12 cellular contexts compared by ENCODE assay signal in the genomic region with DNA sequence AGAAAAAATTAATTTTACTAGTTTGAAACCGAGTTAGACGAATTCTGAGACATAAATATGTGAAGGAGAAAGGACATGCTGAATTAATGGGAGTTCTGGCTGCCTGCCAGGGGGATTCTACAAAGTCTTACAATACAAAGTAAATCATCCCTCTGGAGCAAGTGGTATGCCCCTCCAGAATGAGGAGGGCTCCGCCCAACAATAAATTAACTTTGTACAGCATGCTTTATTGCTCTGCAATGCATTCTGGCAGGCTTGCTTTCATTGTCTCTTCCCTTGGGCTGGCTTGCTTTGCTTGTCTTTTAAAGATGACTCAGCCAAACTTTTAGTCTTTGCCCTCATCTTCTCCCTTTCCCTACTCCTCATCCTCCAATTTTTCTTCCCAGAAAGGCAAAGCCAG. TPM values are rescaled to one million over a fixed set of nuclear protein-coding genes. Genes with fewer than 3 reads are reported as not detected.
DNase-seq lines count a peak whose midpoint lies in the region; ATAC-seq and TF ChIP-seq lines count a peak whose summit lies in the region.
"Had no signal": no experiment of that assay in that cellular context is flagged by ENCODE, and none has a peak within 500 bp of the region (broad histone marks: within the 10 kb centered on the region; RNA-seq: fewer than 3 reads in every experiment).

No MANE protein-coding gene starts in this region.

- intact Hi-C loops in Right ventricle myocardium inferior (cut with DNase I) (no loop called here), sciatic nerve (cut with DNase I) (no loop called here)

- no peak for ATAC-seq in Right ventricle myocardium inferior
- no peak for ATAC-seq in natural killer cell treated with Interleukin-12 subunit alpha and Interleukin-12 subunit beta and Interleukin-15 and Interleukin-18, amount 100 ng/mL, for 72 hours
- ATAC-seq in sciatic nerve: no peak
- ATAC-seq in activated naive CD8-positive, alpha-beta T cell treated with anti-CD3 and anti-CD28 coated beads, Interleukin-2, amount 50 U/mL, for 24 hours: no peak

- H3K27me3 ChIP-seq in cardiac muscle cell: no peaks in the 10 kb centered on the region

- no peak for TF ChIP-seq CTCF in cardiac muscle cell (IDR thresholded peaks at IDR 0.05; ENCODE audit: low read depth, low read length)

- H3K27ac ChIP-seq in cardiac muscle cell: no peak overlapping the region
- H3K27ac ChIP-seq: skin epidermis had no signal

- peaks cover 10% of the 10 kb centered on the region for H3K9me3 Mint-ChIP-seq in natural killer cell treated with Interleukin-12 subunit alpha and Interleukin-12 subunit beta and Interleukin-15 and Interleukin-18, amount 100 ng/mL, for 72 hours
- H3K9me3 Mint-ChIP-seq in activated naive CD8-positive, alpha-beta T cell treated with anti-CD3 and anti-CD28 coated beads, Interleukin-2, amount 50 U/mL, for 24 hours: peaks cover 6% of the 10 kb centered on the region

- no peaks in the 10 kb centered on the region for H3K4me1 Mint-ChIP-seq in natural killer cell treated with Interleukin-12 subunit alpha and Interleukin-12 subunit beta and Interleukin-15 and Interleukin-18, amount 100 ng/mL, for 72 hours (ENCODE audit: low read depth in 2 of 2)
- no peaks in the 10 kb centered on the region for H3K4me1 Mint-ChIP-seq in activated naive CD8-positive, alpha-beta T cell treated with anti-CD3 and anti-CD28 coated beads, Interleukin-2, amount 50 U/mL, for 24 hours

- H3K4me1 ChIP-seq in cardiac muscle cell (ENCODE audit: low read depth): no peaks in the 10 kb centered on the region

- no peaks in the 10 kb centered on the region for H3K36me3 Mint-ChIP-seq in natural killer cell treated with Interleukin-12 subunit alpha and Interleukin-12 subunit beta and Interleukin-15 and Interleukin-18, amount 100 ng/mL, for 72 hours
- H3K36me3 Mint-ChIP-seq in activated naive CD8-positive, alpha-beta T cell treated with anti-CD3 and anti-CD28 coated beads, Interleukin-2, amount 50 U/mL, for 24 hours (ENCODE audit: low read depth): no peaks in the 10 kb centered on the region

- H3K4me3 ChIP-seq in cardiac muscle cell (peak overlapping the region; percentile 64), iPS-11a (ENCODE audit: low read depth, low read length) (peak overlapping the region; percentile 84)
- H3K4me3 ChIP-seq: MG63 had no signal

- no peak overlapping the region for H3K27ac Mint-ChIP-seq in natural killer cell treated with Interleukin-12 subunit alpha and Interleukin-12 subunit beta and Interleukin-15 and Interleukin-18, amount 100 ng/mL, for 72 hours
- no peak overlapping the region for H3K27ac Mint-ChIP-seq in activated naive CD8-positive, alpha-beta T cell treated with anti-CD3 and anti-CD28 coated beads, Interleukin-2, amount 50 U/mL, for 24 hours

- DNase-seq in cardiac muscle cell (ENCODE audit: low read depth in 1 of 2, low spot score in 1 of 2) (no peak), Right ventricle myocardium inferior (ENCODE audit: missing footprints) (no peak), NCI-H82 treated with DMSO at 0.1 percent for 48 hours (lab: John Stamatoyannopoulos, UW; ENCODE audit: unreplicated experiment) (peak; percentile 33), hippocampal formation (lab: John Stamatoyannopoulos, UW) (no peak), sciatic nerve (ENCODE audit: low spot score) (no peak)
- no peak for DNase-seq in natural killer cell treated with Interleukin-12 subunit alpha and Interleukin-12 subunit beta and Interleukin-15 and Interleukin-18, amount 100 ng/mL, for 72 hours (ENCODE audit: low spot score)
- DNase-seq in activated naive CD8-positive, alpha-beta T cell treated with anti-CD3 and anti-CD28 coated beads, Interleukin-2, amount 50 U/mL, for 24 hours: no peak
- DNase-seq: activated CD4-positive, alpha-beta T cell treated with anti-CD3 and anti-CD28 coated beads, Interleukin-2, amount 50 U/mL, for 1 hour; activated naive CD4-positive, alpha-beta T cell treated with Interleukin-2 at 50 U/mL for 16 hours; MG63 had no signal

- H3K4me3 Mint-ChIP-seq in natural killer cell treated with Interleukin-12 subunit alpha and Interleukin-12 subunit beta and Interleukin-15 and Interleukin-18, amount 100 ng/mL, for 72 hours: no peak overlapping the region
- H3K4me3 Mint-ChIP-seq in activated naive CD8-positive, alpha-beta T cell treated with anti-CD3 and anti-CD28 coated beads, Interleukin-2, amount 50 U/mL, for 24 hours: no peak overlapping the region

- H3K27me3 Mint-ChIP-seq in natural killer cell treated with Interleukin-12 subunit alpha and Interleukin-12 subunit beta and Interleukin-15 and Interleukin-18, amount 100 ng/mL, for 72 hours: peaks cover 0 to 5% of the 10 kb centered on the region in 2 donors
- peaks cover 5% of the 10 kb centered on the region for H3K27me3 Mint-ChIP-seq in activated naive CD8-positive, alpha-beta T cell treated with anti-CD3 and anti-CD28 coated beads, Interleukin-2, amount 50 U/mL, for 24 hours

- H3K36me3 ChIP-seq in cardiac muscle cell: no peaks in the 10 kb centered on the region
- H3K36me3 ChIP-seq: MG63 had no signal

- H3K9me3 ChIP-seq in cardiac muscle cell (ENCODE audit: low read depth): no peaks in the 10 kb centered on the region

RNA-seq across cellular contexts. Expression of gene PCDHB1, which starts 11.7 kb away (rescaled TPM):
- 0.03 and 0.07 TPM in 2 replicates for total RNA-seq in cardiac muscle cell
- polyA plus RNA-seq in cardiac muscle cell: not detected in 2 replicates
- total RNA-seq in Right ventricle myocardium inferior: not detected
- not detected for total RNA-seq in natural killer cell treated with Interleukin-12 subunit alpha and Interleukin-12 subunit beta and Interleukin-15 and Interleukin-18, amount 100 ng/mL, for 72 hours
- 0.09 TPM for total RNA-seq in sciatic nerve

RNA-seq across cellular contexts. Expression of gene PCDHB2, which starts 54.9 kb away (rescaled TPM):
- total RNA-seq in cardiac muscle cell: 43.9 and 51.5 TPM in 2 replicates
- 25.0 and 31.2 TPM in 2 replicates for polyA plus RNA-seq in cardiac muscle cell
- total RNA-seq in Right ventricle myocardium inferior: 1.7 TPM
- not detected for total RNA-seq in natural killer cell treated with Interleukin-12 subunit alpha and Interleukin-12 subunit beta and Interleukin-15 and Interleukin-18, amount 100 ng/mL, for 72 hours
- total RNA-seq in sciatic nerve: 3.8 TPM
